16 cellular contexts compared by ENCODE assay signal in the genomic region with DNA sequence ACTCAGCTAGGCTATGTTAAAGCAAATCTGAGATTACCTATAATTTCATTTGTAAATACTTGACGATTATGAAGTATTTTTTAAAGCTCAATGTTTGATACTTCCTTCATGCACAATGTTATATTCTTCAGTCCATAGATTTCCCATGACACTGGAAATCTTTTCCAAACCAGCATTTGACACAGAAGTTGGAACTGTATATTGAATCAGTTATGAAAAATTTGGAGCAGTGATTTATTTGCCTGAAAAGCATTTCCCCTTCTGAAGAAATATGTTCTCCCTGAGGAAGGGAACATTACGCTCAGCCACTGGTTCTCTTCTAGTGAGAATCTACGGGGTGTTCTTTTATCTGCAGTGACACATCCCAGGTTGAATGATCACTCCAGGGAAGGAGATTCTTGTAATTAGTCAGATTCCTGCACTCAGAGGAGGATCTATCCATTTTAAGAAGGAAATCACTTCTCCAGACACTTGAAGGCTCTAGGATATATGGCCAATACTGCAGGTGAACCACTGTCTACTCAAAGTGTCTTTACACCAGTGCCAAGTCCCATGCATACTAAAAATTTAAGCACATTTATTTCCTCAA.
DNase-seq lines count a peak whose midpoint lies in the region; TF ChIP-seq lines count a peak whose summit lies in the region.
"Had no signal": no experiment of that assay in that cellular context is flagged by ENCODE, and none has a peak within 500 bp of the region (broad histone marks: within the 10 kb centered on the region; RNA-seq: fewer than 3 reads in every experiment).

No MANE protein-coding gene starts in this region.

- H4K91ac ChIP-seq in neuronal stem cell (ENCODE audit: low read depth, low read length, poor library complexity) = no peak overlapping the region

- no peak overlapping the region for H3K14ac ChIP-seq in neuronal stem cell (ENCODE audit: low read length)

- H3K27ac ChIP-seq in HUES48 (ENCODE audit: low read depth, low read length) = peak overlapping the region; percentile 60
- H3K27ac ChIP-seq in HUES64 (ENCODE audit: low read depth, low read length) = peak overlapping the region; percentile 15; the same call in 1 of the 2 replicates
- H3K27ac ChIP-seq in neuronal stem cell (replicated peaks; ENCODE audit: low read length) = no peak overlapping the region
- no peak overlapping the region for H3K27ac ChIP-seq in stomach
- H3K27ac ChIP-seq: HL-60, KMS-11 had no signal

- no peak overlapping the region for H2BK15ac ChIP-seq in neuronal stem cell (ENCODE audit: low read length)

- H3K36me3 ChIP-seq in HUES48 (ENCODE audit: control insufficient read depth, insufficient read depth, low read length) = no peaks in the 10 kb centered on the region
- no peaks in the 10 kb centered on the region for H3K36me3 ChIP-seq in HUES64 (ENCODE audit: insufficient read depth, low read length)
- H3K36me3 ChIP-seq in neuronal stem cell (replicated peaks in 1 of 2; ENCODE audit: control insufficient read depth in 2 of 2, insufficient read depth in 2 of 2, low read length in 2 of 2) = no peaks in the 10 kb centered on the region
- H3K36me3 ChIP-seq in stomach = no peaks in the 10 kb centered on the region

- H2BK120ac ChIP-seq in neuronal stem cell (ENCODE audit: low read depth, low read length) = no peak overlapping the region

- H3K23ac ChIP-seq in neuronal stem cell (ENCODE audit: low read depth, low read length, poor library complexity) = no peak overlapping the region

- no peak for TF ChIP-seq CTCF in choroid plexus epithelial cell (conservative IDR thresholded peaks at IDR 0.05; ENCODE audit: low read depth, low read length)
- no peak for TF ChIP-seq CTCF in stomach (IDR thresholded peaks at IDR 0.05)

- no peak overlapping the region for H4K8ac ChIP-seq in neuronal stem cell (ENCODE audit: low read depth, low read length)

- H2BK5ac ChIP-seq in neuronal stem cell (ENCODE audit: low read length) = no peak overlapping the region

- H3K18ac ChIP-seq in neuronal stem cell (ENCODE audit: low read length) = no peak overlapping the region

- no peak overlapping the region for H3K9ac ChIP-seq in HUES48 (ENCODE audit: low read depth, low read length)
- H3K9ac ChIP-seq in HUES64 (ENCODE audit: low read depth, low read length) = no peak overlapping the region
- no peak overlapping the region for H3K9ac ChIP-seq in neuronal stem cell (ENCODE audit: low read depth, low read length, poor library complexity)
- H3K9ac ChIP-seq: KMS-11 had no signal

- H3K9me3 ChIP-seq in HUES48 (ENCODE audit: control insufficient read depth, insufficient read depth, low read length) (no peaks in the 10 kb centered on the region), HUES64 (ENCODE audit: insufficient read depth, low read depth, low read length) (no peaks in the 10 kb centered on the region), neuronal stem cell (replicated peaks in 1 of 2; ENCODE audit: control insufficient read depth in 2 of 2, insufficient read depth in 1 of 2, low read depth in 1 of 2, low read length in 2 of 2) (no peaks in the 10 kb centered on the region), stomach (no peaks in the 10 kb centered on the region)

- H3K4me3 ChIP-seq in HUES48 (ENCODE audit: low read depth, low read length) (no peak overlapping the region), HUES64 (ENCODE audit: low read length) (no peak overlapping the region), choroid plexus epithelial cell (ENCODE audit: low read depth, low read length) (no peak overlapping the region), neuronal stem cell (ENCODE audit: low read length in 2 of 2) (no peak overlapping the region), stomach (no peak overlapping the region)
- H3K4me3 ChIP-seq: GM12878 had no signal

- 88% methylated on average over 2 of the region's 3 CpGs for WGBS in HUES64
- WGBS in neuronal stem cell (ENCODE audit: extremely low coverage in 2 of 2, insufficient read length in 2 of 2, insufficient replicate concordance in 1 of 2), 2 donors = no CpG with 5 or more reads among the region's 3 CpGs
- WGBS in stomach, 5 donors = 70 to 81% (median 77%) methylated on average over 3 of the region's 3 CpGs

- no peak for TF ChIP-seq POLR2A in stomach (IDR thresholded peaks at IDR 0.05)

- no peak overlapping the region for H2BK12ac ChIP-seq in neuronal stem cell (ENCODE audit: low read length)

- no peak for TF ChIP-seq EP300 in stomach (IDR thresholded peaks at IDR 0.05)

- H3K4me2 ChIP-seq in neuronal stem cell (ENCODE audit: insufficient read depth, low read length, poor library complexity, severe bottlenecking) = no peak overlapping the region
- H3K4me2 ChIP-seq: KMS-11 had no signal

- no peak overlapping the region for H3K4ac ChIP-seq in neuronal stem cell (ENCODE audit: low read length)

- peak; percentile 36 for DNase-seq in choroid plexus epithelial cell (ENCODE audit: low read depth)
- no peak for DNase-seq in neuronal stem cell (ENCODE audit: low spot score)
- no peak for DNase-seq in NCI-H187 treated with DMSO at 0.1 percent for 48 hours (lab: John Stamatoyannopoulos, UW)
- no peak for DNase-seq in Ammon's horn (ENCODE audit: low spot score)
- DNase-seq in stomach = no peak
- DNase-seq: ACHN; Calu3; CD8-positive, alpha-beta T cell; DMS79 treated with DMSO at 0.1 percent for 48 hours; GF-D8; H9 had no signal

- peak overlapping the region; percentile 47 for H2AFZ ChIP-seq in neuronal stem cell (ENCODE audit: low read length)

- H2AK5ac ChIP-seq in neuronal stem cell (ENCODE audit: low read depth, low read length) = no peak overlapping the region

- peaks cover 19% of the 10 kb centered on the region for H3K4me1 ChIP-seq in HUES48 (ENCODE audit: control insufficient read depth, insufficient read depth, low read length)
- peaks cover 22% of the 10 kb centered on the region for H3K4me1 ChIP-seq in HUES64 (ENCODE audit: insufficient read depth, low read length)
- H3K4me1 ChIP-seq in neuronal stem cell (ENCODE audit: control insufficient read depth in 2 of 2, insufficient read depth in 1 of 2, low read depth in 1 of 2, low read length in 2 of 2) = peaks cover 0 to 10% of the 10 kb centered on the region in 2 donors
- peaks cover 9 to 34% (median 22%) of the 10 kb centered on the region in 4 donors for H3K4me1 ChIP-seq in stomach

- intact Hi-C loops in stomach (cut with DNase I; ENCODE audit: low total_unique reads) = no loop called here

- no peaks in the 10 kb centered on the region for H3K79me1 ChIP-seq in neuronal stem cell (ENCODE audit: low read depth, low read length)

- H3K27me3 ChIP-seq in HUES48 (ENCODE audit: control insufficient read depth, insufficient read depth, low read length) (peaks cover 14% of the 10 kb centered on the region), HUES64 (ENCODE audit: insufficient read depth, low read length) (peaks cover 20% of the 10 kb centered on the region), neuronal stem cell (ENCODE audit: control insufficient read depth in 3 of 3, insufficient read depth in 3 of 3, low read depth in 1 of 3, low read length in 3 of 3) (peaks cover 0 to 19% (median 6%) of the 10 kb centered on the region in 3 experiments), stomach (peaks cover 0 to 8% (median 0%) of the 10 kb centered on the region in 3 donors)

Comparison
In these comparisons a context has a peak if more than half of its experiments do, and no peak if none do; other contexts are left out.
1. H3K27ac ChIP-seq: peak in HUES48 (single experiment) and HUES64 (single experiment); none in neuronal stem cell (single experiment) and stomach (0 of 5).